In genomic region chr12:91562476-91562875, GRCh38 we compare ENCODE assay signal across 11 cellular contexts.
DNase-seq lines count a peak whose midpoint lies in the region; ATAC-seq lines count a peak whose summit lies in the region.
"Had no signal": no experiment of that assay in that cellular context is flagged by ENCODE, and none has a peak within 500 bp of the region (broad histone marks: within the 10 kb centered on the region; RNA-seq: fewer than 3 reads in every experiment).

No MANE protein-coding gene starts in this region.

- H3K27ac ChIP-seq in mesenchymal stem cell (ENCODE audit: low read length, poor library complexity, severe bottlenecking), result no peak overlapping the region
- H3K27ac ChIP-seq: foreskin keratinocyte, spleen, stomach had no signal

- no peak overlapping the region for H2BK12ac ChIP-seq in mesenchymal stem cell (ENCODE audit: low read length in 2 of 2)

- peak overlapping the region; percentile 22 for H3K9ac ChIP-seq in mesenchymal stem cell (ENCODE audit: low read length)

- peak overlapping the region in 1 of 2 experiments; percentile 40 for H3K4me3 ChIP-seq in mesenchymal stem cell (ENCODE audit: insufficient read depth in 1 of 2, low read depth in 1 of 2, low read length in 2 of 2)
- H3K4me3 ChIP-seq: spleen, stomach had no signal

- no peak overlapping the region for H2AK5ac ChIP-seq in mesenchymal stem cell (ENCODE audit: low read length, severe bottlenecking)

- H3K27me3 ChIP-seq in mesenchymal stem cell (ENCODE audit: control insufficient read depth in 1 of 2, insufficient read depth in 1 of 2, low read length in 2 of 2), result no peaks in the 10 kb centered on the region
- H3K27me3 ChIP-seq: foreskin keratinocyte, spleen, stomach had no signal

- no peak overlapping the region for H3K23ac ChIP-seq in mesenchymal stem cell (ENCODE audit: low read length in 2 of 2)

- no CpG with 5 or more reads among the region's 1 CpG for WGBS in mesenchymal stem cell

- H3K9me3 ChIP-seq in mesenchymal stem cell (ENCODE audit: control insufficient read depth, low read length), result no peaks in the 10 kb centered on the region
- H3K9me3 ChIP-seq: stomach had no signal

- no peak overlapping the region for H2BK5ac ChIP-seq in mesenchymal stem cell (ENCODE audit: low read depth, low read length, poor library complexity, severe bottlenecking)

- H2BK15ac ChIP-seq in mesenchymal stem cell (ENCODE audit: low read depth, poor library complexity, severe bottlenecking), result no peak overlapping the region

- no peak overlapping the region for H3K18ac ChIP-seq in mesenchymal stem cell (ENCODE audit: low read depth in 1 of 2, low read length in 2 of 2)

- peak; percentile 6 for DNase-seq in SIG-M5 treated with dmso at 0.1 percent for 504 hours (lab: John Stamatoyannopoulos, UW; ENCODE audit: unreplicated experiment)
- DNase-seq in SIG-M5 (lab: John Stamatoyannopoulos, UW), result no peak
- peak; percentile 15 for DNase-seq in RPMI8226
- DNase-seq in mesenchymal stem cell, result peak; percentile 21
- no peak for DNase-seq in NCI-H2171 (lab: John Stamatoyannopoulos, UW)
- DNase-seq in iPS-NIHi7 (ENCODE audit: extremely low spot score), result no peak
- DNase-seq: foreskin keratinocyte, spleen, stomach had no signal

- no peak overlapping the region for H4K91ac ChIP-seq in mesenchymal stem cell (ENCODE audit: low read length)

- H2AFZ ChIP-seq in mesenchymal stem cell (ENCODE audit: low read depth, low read length), result no peak overlapping the region

- H2BK120ac ChIP-seq in mesenchymal stem cell (ENCODE audit: low read depth, low read length), result no peak overlapping the region

- ATAC-seq in GM21619 (IDR thresholded peaks at IDR 0.05; ENCODE audit: unreplicated experiment) (peak; percentile 91), GM18873 (IDR thresholded peaks at IDR 0.05; ENCODE audit: low FRiP score, unreplicated experiment) (no peak)
- ATAC-seq: foreskin keratinocyte had no signal

- no peak overlapping the region for H3K4me2 ChIP-seq in mesenchymal stem cell (ENCODE audit: low read length, poor library complexity, severe bottlenecking)

- no peaks in the 10 kb centered on the region for H3K79me1 ChIP-seq in mesenchymal stem cell (replicated peaks; ENCODE audit: low read length, poor library complexity, severe bottlenecking)

- H3K14ac ChIP-seq in mesenchymal stem cell (ENCODE audit: low read length in 2 of 2), result no peak overlapping the region

- H4K8ac ChIP-seq in mesenchymal stem cell (ENCODE audit: low read length), result peak overlapping the region; percentile 55

- no peaks in the 10 kb centered on the region for H3K4me1 ChIP-seq in mesenchymal stem cell (ENCODE audit: control insufficient read depth, insufficient read depth, low read depth, low read length)
- H3K4me1 ChIP-seq: foreskin keratinocyte, stomach had no signal

- H3K4ac ChIP-seq in mesenchymal stem cell (ENCODE audit: low read depth in 1 of 2, low read length in 2 of 2), result no peak overlapping the region

- H3K36me3 ChIP-seq in mesenchymal stem cell (ENCODE audit: control insufficient read depth in 1 of 2, insufficient read depth in 2 of 2, low read depth in 1 of 2, low read length in 2 of 2), result no peaks in the 10 kb centered on the region
- H3K36me3 ChIP-seq: spleen, stomach had no signal

Comparison
In these comparisons a context has a peak if more than half of its experiments do, and no peak if none do; other contexts are left out.
1. DNase-seq: peak in SIG-M5 treated with dmso at 0.1 percent for 504 hours (single experiment), RPMI8226 (single experiment) and mesenchymal stem cell (single experiment); none in SIG-M5 (single experiment), NCI-H2171 (single experiment) and iPS-NIHi7 (single experiment).